In genomic region chr1:17023573-17023972, GRCh38 we compare ENCODE assay signal across 1 cellular context.
TF ChIP-seq lines count a peak whose summit lies in the region.

No MANE protein-coding gene starts in this region.

TF ChIP-seq in GM12878, 131 proteins besides CTCF, POLR2A, EP300 and RAD21:
- TF ChIP-seq PBX3 (IDR thresholded peaks at IDR 0.05; ENCODE audit: insufficient replicate concordance, low read depth, low read length) (no peak), RELB (IDR thresholded peaks at IDR 0.05; ENCODE audit: low read depth) (no peak), SMARCA5 (IDR thresholded peaks at IDR 0.05) (no peak), MEF2A (IDR thresholded peaks at IDR 0.05; ENCODE audit: insufficient read depth, low read depth, low read length) (no peak), ETV6 (conservative IDR thresholded peaks at IDR 0.05 in 1 of 2, IDR thresholded peaks at IDR 0.05 in 1 of 2; ENCODE audit: borderline replicate concordance in 1 of 2, low read depth in 1 of 2) (no peak), TARDBP (IDR thresholded peaks at IDR 0.05; ENCODE audit: borderline replicate concordance) (no peak), NR2C1 (IDR thresholded peaks at IDR 0.05) (no peak), KLF5 (IDR thresholded peaks at IDR 0.05; ENCODE audit: partially characterized antibody) (no peak), TCF7 (IDR thresholded peaks at IDR 0.05; ENCODE audit: borderline replicate concordance) (no peak), ZNF274 (IDR thresholded peaks at IDR 0.05; ENCODE audit: insufficient read depth, insufficient read length) (no peak)
